ENCODE assay signal across 12 cellular contexts in the genomic region with DNA sequence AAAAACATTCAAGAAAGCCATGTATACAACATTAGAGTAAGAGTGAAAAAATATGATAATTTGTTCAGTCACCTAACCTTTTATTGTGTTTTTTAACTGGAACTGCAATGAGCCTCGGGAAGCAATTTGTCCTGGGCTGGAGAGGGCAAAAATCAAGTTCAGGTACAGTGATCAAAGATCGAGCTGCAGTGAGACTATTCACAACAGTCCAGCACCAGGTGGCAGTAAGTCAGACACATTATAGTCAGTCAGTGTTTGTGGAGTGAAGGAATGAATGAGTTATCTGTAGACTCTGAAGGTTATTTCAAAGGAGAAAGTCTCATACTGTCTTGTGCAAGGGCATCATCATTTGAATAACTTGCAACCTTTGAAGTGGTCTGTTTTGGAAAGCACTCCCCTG.
DNase-seq lines count a peak whose midpoint lies in the region; ATAC-seq, FAIRE-seq and TF ChIP-seq lines count a peak whose summit lies in the region.
"Had no signal": no experiment of that assay in that cellular context is flagged by ENCODE, and none has a peak within 500 bp of the region (broad histone marks: within the 10 kb centered on the region; RNA-seq: fewer than 3 reads in every experiment).

No MANE protein-coding gene starts in this region.

- ATAC-seq in activated T-helper 17 cell treated with anti-CD3 and anti-CD28 coated beads, Interleukin-2, amount 50 U/mL, for 72 hours (replicated peaks): peak; percentile 31
- peak; percentile 74 for ATAC-seq in mucosa of descending colon
- ATAC-seq: effector memory CD8-positive, alpha-beta T cell had no signal

- no peak overlapping the region for H3K9ac ChIP-seq in GM23248

- H3K4me3 Mint-ChIP-seq in activated T-helper 17 cell treated with anti-CD3 and anti-CD28 coated beads, Interleukin-2, amount 50 U/mL, for 72 hours: no peak overlapping the region
- H3K4me3 Mint-ChIP-seq: effector memory CD8-positive, alpha-beta T cell; naive B cell had no signal

- H3K9me3 Mint-ChIP-seq in activated T-helper 17 cell treated with anti-CD3 and anti-CD28 coated beads, Interleukin-2, amount 50 U/mL, for 72 hours: no peaks in the 10 kb centered on the region
- H3K9me3 Mint-ChIP-seq: effector memory CD8-positive, alpha-beta T cell; naive B cell had no signal

- intact Hi-C loops in mucosa of descending colon (cut with DNase I, micrococcal nuclease): no loop called here

- H3K4me1 ChIP-seq in GM23248 (ENCODE audit: insufficient read depth) (no peaks in the 10 kb centered on the region), mucosa of descending colon (ENCODE audit: low read depth) (no peaks in the 10 kb centered on the region)

- no peak for TF ChIP-seq POLR2A in GM12891 (IDR thresholded peaks at IDR 0.05; ENCODE audit: low read depth, low read length)

- no peak overlapping the region for H3K4me2 ChIP-seq in GM23248 (ENCODE audit: unreplicated experiment)

- no peak overlapping the region for H3K27ac ChIP-seq in GM23248

- H3K27ac Mint-ChIP-seq in activated T-helper 17 cell treated with anti-CD3 and anti-CD28 coated beads, Interleukin-2, amount 50 U/mL, for 72 hours: no peak overlapping the region
- H3K27ac Mint-ChIP-seq: effector memory CD8-positive, alpha-beta T cell had no signal

- DNase-seq in GM12891 (ENCODE audit: insufficient read length, low spot score) (no peak), GM23248 (peak; percentile 28), mucosa of descending colon (peak in 1 of 3 donors; percentile 40), NCI-H1105 treated with DMSO at 0.1 percent for 48 hours (lab: John Stamatoyannopoulos, UW) (no peak), germinal center (ENCODE audit: low spot score) (no peak)
- DNase-seq in activated CD4-positive, alpha-beta T cell treated with anti-CD3 and anti-CD28 coated beads for 4 hours: no peak
- DNase-seq: DMS153; effector memory CD8-positive, alpha-beta T cell; naive B cell; NCI-H1417; NCI-H774 had no signal

- H3K27me3 Mint-ChIP-seq in activated T-helper 17 cell treated with anti-CD3 and anti-CD28 coated beads, Interleukin-2, amount 50 U/mL, for 72 hours: peaks cover 23% of the 10 kb centered on the region

- in situ Hi-C loops in GM23248 (cut with MboI): no loop called here

- H3K36me3 Mint-ChIP-seq in activated T-helper 17 cell treated with anti-CD3 and anti-CD28 coated beads, Interleukin-2, amount 50 U/mL, for 72 hours (ENCODE audit: low read depth): no peaks in the 10 kb centered on the region
- H3K36me3 Mint-ChIP-seq: naive B cell had no signal

- H3K4me1 Mint-ChIP-seq in activated T-helper 17 cell treated with anti-CD3 and anti-CD28 coated beads, Interleukin-2, amount 50 U/mL, for 72 hours: no peaks in the 10 kb centered on the region
- H3K4me1 Mint-ChIP-seq: naive B cell had no signal

- H3F3A ChIP-seq in GM23248 (ENCODE audit: insufficient read depth): no peaks in the 10 kb centered on the region

- no peak overlapping the region for H3K4me3 ChIP-seq in GM23248
- H3K4me3 ChIP-seq in mucosa of descending colon: no peak overlapping the region

- 26 to 27% methylated on average over 2 of the region's 2 CpGs for WGBS in GM23248 (ENCODE audit: low coverage in 1 of 2, low lambda C conversion rate in 2 of 2, missing lambda C conversion rate in 2 of 2), 2 experiments

- no peaks in the 10 kb centered on the region for H3K79me2 ChIP-seq in GM23248 (ENCODE audit: insufficient read depth)

- no peak for TF ChIP-seq CTCF in mucosa of descending colon (IDR thresholded peaks at IDR 0.05)

- no peaks in the 10 kb centered on the region for H4K20me1 ChIP-seq in GM23248 (ENCODE audit: insufficient read depth)

- H3K9me2 ChIP-seq in GM23248 (ENCODE audit: insufficient read depth): no peaks in the 10 kb centered on the region

- peak; percentile 31 for FAIRE-seq in GM12891 (lab: Jason Lieb, UNC)

- no peaks in the 10 kb centered on the region for H3K9me3 ChIP-seq in GM23248 (ENCODE audit: low read depth)
- no peaks in the 10 kb centered on the region for H3K9me3 ChIP-seq in mucosa of descending colon

- no peaks in the 10 kb centered on the region for H3K36me3 ChIP-seq in GM23248 (ENCODE audit: low read depth)
- no peaks in the 10 kb centered on the region for H3K36me3 ChIP-seq in mucosa of descending colon (ENCODE audit: low read depth)

- H3K27me3 ChIP-seq in GM23248 (replicated peaks; ENCODE audit: insufficient read depth): no peaks in the 10 kb centered on the region; the same call in 1 of the 2 replicates

- no peak overlapping the region for H2AFZ ChIP-seq in GM23248

TF ChIP-seq in GM12891, 5 proteins besides CTCF, POLR2A, EP300 and RAD21:
- TF ChIP-seq SPI1 (IDR thresholded peaks at IDR 0.05; ENCODE audit: low read depth, low read length): no peak
